In the genomic region with DNA sequence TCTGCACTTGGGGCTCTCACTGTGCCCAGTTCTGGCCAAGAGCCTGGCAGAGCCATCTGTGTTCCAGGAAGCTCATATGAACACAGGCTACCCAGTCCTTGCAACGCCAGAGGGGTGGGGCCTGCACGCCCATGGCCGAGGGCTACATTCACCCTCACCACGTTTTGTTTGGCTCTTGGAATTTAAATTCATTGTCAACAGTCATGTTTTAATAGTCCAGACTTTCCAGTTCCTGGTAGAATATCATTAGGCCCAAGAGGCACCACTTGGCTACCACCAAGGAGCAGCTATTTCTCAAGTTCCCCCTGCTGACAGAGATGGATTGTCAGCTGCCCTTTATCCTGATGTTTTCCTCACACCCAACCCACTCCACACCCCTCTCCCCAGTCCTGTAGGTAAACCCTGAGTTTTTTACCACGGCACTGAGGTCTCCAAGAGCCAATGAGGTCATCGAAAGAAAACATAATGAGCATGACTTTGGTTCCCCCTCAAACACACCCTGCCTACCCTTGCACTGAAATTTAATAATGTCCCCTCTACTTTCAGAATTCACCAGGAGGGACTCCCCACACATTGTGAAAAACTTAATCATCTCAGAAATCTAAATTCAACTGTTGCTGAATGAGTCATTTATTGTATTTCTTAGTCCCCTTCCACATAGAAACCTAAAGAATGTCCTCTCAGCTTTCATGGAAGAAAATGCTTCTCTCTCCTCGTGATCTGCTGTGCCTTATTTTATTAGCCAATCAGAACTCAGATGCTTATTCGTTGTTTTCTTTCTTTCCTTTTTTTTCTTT, we compare ENCODE assay signal across 8 cellular contexts.
DNase-seq lines count a peak whose midpoint lies in the region; ATAC-seq and TF ChIP-seq lines count a peak whose summit lies in the region.

No MANE protein-coding gene starts in this region.

- DNase-seq in GM10248 (ENCODE audit: extremely low spot score) (peak; percentile 30), brain microvascular endothelial cell (peak; percentile 49), Peyer's patch (no peak), ovary (no peak), NCI-H1092 (lab: John Stamatoyannopoulos, UW) (no peak)

- CTCF ChIA-PET in GM10248 (lab: Yijun Ruan, JAX): interaction anchor here (0.9 to 3.1 kb wide), 5 partner anchors 12 to 57 kb away, joined by 3 to 11 read pairs (median 3); no protein-coding TSS in a partner anchor

- H3K4me1 Mint-ChIP-seq in nephron: peaks cover 18% of the 10 kb centered on the region

- H3K9me3 ChIP-seq in Peyer's patch: no peaks in the 10 kb centered on the region
- no peaks in the 10 kb centered on the region for H3K9me3 ChIP-seq in ovary

- in situ Hi-C loops in brain microvascular endothelial cell (cut with HindIII; ENCODE audit: low pct_ligation_motif_present, low sequenced_read_pairs): no loop called here

- H3K36me3 Mint-ChIP-seq in nephron (ENCODE audit: low read depth): no peaks in the 10 kb centered on the region

- no peaks in the 10 kb centered on the region for H3K36me3 ChIP-seq in brain microvascular endothelial cell (replicated peaks)
- H3K36me3 ChIP-seq in Peyer's patch: no peaks in the 10 kb centered on the region
- no peaks in the 10 kb centered on the region for H3K36me3 ChIP-seq in ovary

- H3K9me3 Mint-ChIP-seq in nephron: no peaks in the 10 kb centered on the region

- WGBS in ovary, 3 donors: 61 to 65% (median 61%) methylated on average over 8 of the region's 8 CpGs

- intact Hi-C loops in ovary (cut with DNase I): no loop called here

- H3K4me1 ChIP-seq in Peyer's patch (no peaks in the 10 kb centered on the region), ovary (ENCODE audit: insufficient read depth) (no peaks in the 10 kb centered on the region)

- peak overlapping the region; percentile 9 to 63 (median 59) for H3K27ac Mint-ChIP-seq in nephron

- POLR2A ChIA-PET in GM10248 (lab: Yijun Ruan, JAX): interaction anchor here (0.7 kb wide), 1 partner anchor 15 kb away, joined by 5 read pairs; no protein-coding TSS in a partner anchor

- H3K27me3 ChIP-seq in brain microvascular endothelial cell (replicated peaks) (no peaks in the 10 kb centered on the region), Peyer's patch (no peaks in the 10 kb centered on the region), ovary (no peaks in the 10 kb centered on the region)

- TF ChIP-seq POLR2A in Peyer's patch (IDR thresholded peaks at IDR 0.05) (no peak), ovary (IDR thresholded peaks at IDR 0.05) (no peak)

- H3K27ac ChIP-seq in brain microvascular endothelial cell (no peak overlapping the region), Peyer's patch (no peak overlapping the region), ovary (no peak overlapping the region)

- peaks cover 29% of the 10 kb centered on the region for H3K27me3 Mint-ChIP-seq in nephron (ENCODE audit: low read depth)

- no peak overlapping the region for H3K4me3 Mint-ChIP-seq in nephron

- H3K4me3 ChIP-seq in brain microvascular endothelial cell (ENCODE audit: low read depth, low read length) (no peak overlapping the region), Peyer's patch (no peak overlapping the region), ovary (no peak overlapping the region)

- peak; percentile 75 for ATAC-seq in HG02884 (IDR thresholded peaks at IDR 0.05; ENCODE audit: unreplicated experiment)
- no peak for ATAC-seq in HG03565 (IDR thresholded peaks at IDR 0.05; ENCODE audit: unreplicated experiment)

- no peak for TF ChIP-seq CTCF in GM10248 (IDR thresholded peaks at IDR 0.05; ENCODE audit: control extremely low read depth, extremely low read depth, low read depth, missing control alignments)
- TF ChIP-seq CTCF in brain microvascular endothelial cell (IDR thresholded peaks at IDR 0.05; ENCODE audit: low read depth, low read length, missing control alignments): no peak
- no peak for TF ChIP-seq CTCF in nephron (IDR thresholded peaks at IDR 0.05; ENCODE audit: unreplicated experiment in 3 of 3)
- no peak for TF ChIP-seq CTCF in Peyer's patch (IDR thresholded peaks at IDR 0.05)
- no peak for TF ChIP-seq CTCF in ovary (IDR thresholded peaks at IDR 0.05)

- TF ChIP-seq EP300 in ovary (IDR thresholded peaks at IDR 0.05): no peak

Comparison
In these comparisons a context has a peak if more than half of its experiments do, and no peak if none do; other contexts are left out.
1. DNase-seq: peak in GM10248 (single experiment) and brain microvascular endothelial cell (single experiment); none in Peyer's patch (0 of 3), ovary (0 of 5) and NCI-H1092 (single experiment).